ENCODE assay signal across 10 cellular contexts in the genomic region with DNA sequence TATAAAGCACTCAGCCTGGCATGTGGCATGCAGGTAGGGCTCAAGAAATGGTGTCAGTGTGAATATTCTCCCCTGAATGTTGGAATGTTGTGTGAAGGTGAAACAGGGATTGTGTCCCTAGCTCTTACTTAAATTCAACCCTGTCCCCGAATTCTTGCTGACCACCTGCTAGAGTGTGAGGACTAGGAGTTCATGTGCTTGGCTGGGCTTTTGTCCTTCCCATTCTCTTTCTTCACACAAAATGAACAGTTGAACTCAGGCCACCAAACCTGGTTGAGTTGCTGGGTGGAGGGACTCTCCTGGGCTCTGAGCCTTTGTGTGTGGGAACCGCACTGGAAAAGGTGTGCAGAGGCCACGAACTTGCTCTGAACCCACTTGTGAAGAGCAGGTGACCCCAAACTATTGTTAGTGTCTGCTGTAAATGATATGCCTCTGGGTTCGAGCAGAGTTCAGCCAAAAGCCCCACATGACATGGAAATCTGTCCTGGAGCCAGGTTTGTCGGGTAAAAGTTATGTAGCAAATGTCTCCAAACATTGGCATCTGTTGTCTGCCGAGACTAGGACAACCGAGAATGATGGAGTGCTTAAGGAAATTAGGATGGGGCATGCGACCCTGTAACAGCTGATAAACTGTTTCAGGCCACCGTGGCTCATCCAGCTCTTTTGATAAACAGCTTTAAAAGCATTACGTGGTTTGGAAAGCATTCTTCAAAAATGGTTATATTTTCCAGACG.
A peak's percentile ranks its signal among the peaks of the same experiment; 100 is the strongest.
DNase-seq lines count a peak whose midpoint lies in the region; ATAC-seq and TF ChIP-seq lines count a peak whose summit lies in the region.
"Had no signal": no experiment of that assay in that cellular context is flagged by ENCODE, and none has a peak within 500 bp of the region (broad histone marks: within the 10 kb centered on the region; RNA-seq: fewer than 3 reads in every experiment).

No MANE protein-coding gene starts in this region.

- CTCF ChIA-PET in activated naive CD4-positive, alpha-beta T cell treated with anti-CD3 and anti-CD28 coated beads, Interleukin-2, amount 10 ng/mL, durations not matched to agents 7 days and 5 days (lab: Charles Lee), result interaction anchor here (1.4 kb wide), 1 partner anchor 21 kb away, joined by 3 read pairs; no protein-coding TSS in a partner anchor

- no peak overlapping the region for H3K9ac ChIP-seq in mucosa of rectum (ENCODE audit: low read depth in 1 of 2, low read length in 2 of 2)
- no peak overlapping the region for H3K9ac ChIP-seq in endodermal cell (ENCODE audit: extremely low read depth, low read length, poor library complexity, severe bottlenecking)

- TF ChIP-seq CTCF in vagina (IDR thresholded peaks at IDR 0.05), result no peak
- no peak for TF ChIP-seq CTCF in endodermal cell (conservative IDR thresholded peaks at IDR 0.05)

- H3K27ac Mint-ChIP-seq in activated naive CD4-positive, alpha-beta T cell treated with anti-CD3 and anti-CD28 coated beads, Interleukin-2, amount 10 ng/mL, durations not matched to agents 7 days and 5 days, result peak overlapping the region; percentile 98
- H3K27ac Mint-ChIP-seq in central memory CD8-positive, alpha-beta T cell (ENCODE audit: low read depth), result peak overlapping the region; percentile 90
- H3K27ac Mint-ChIP-seq in endodermal cell, result no peak overlapping the region

- H3K27me3 Mint-ChIP-seq in activated naive CD4-positive, alpha-beta T cell treated with anti-CD3 and anti-CD28 coated beads, Interleukin-2, amount 10 ng/mL, durations not matched to agents 7 days and 5 days, result no peaks in the 10 kb centered on the region
- no peaks in the 10 kb centered on the region for H3K27me3 Mint-ChIP-seq in central memory CD8-positive, alpha-beta T cell
- H3K27me3 Mint-ChIP-seq in endodermal cell (ENCODE audit: insufficient read depth), result no peaks in the 10 kb centered on the region

- peaks cover 65% of the 10 kb centered on the region for H3K36me3 Mint-ChIP-seq in activated naive CD4-positive, alpha-beta T cell treated with anti-CD3 and anti-CD28 coated beads, Interleukin-2, amount 10 ng/mL, durations not matched to agents 7 days and 5 days
- peaks cover 7% of the 10 kb centered on the region for H3K36me3 Mint-ChIP-seq in central memory CD8-positive, alpha-beta T cell (ENCODE audit: insufficient read depth)
- peaks cover 43% of the 10 kb centered on the region for H3K36me3 Mint-ChIP-seq in endodermal cell (ENCODE audit: low read depth)

- H3K27me3 ChIP-seq in mucosa of rectum (ENCODE audit: control insufficient read depth in 2 of 2, insufficient read depth in 2 of 2, low read length in 2 of 2), result no peaks in the 10 kb centered on the region
- no peaks in the 10 kb centered on the region for H3K27me3 ChIP-seq in vagina
- H3K27me3 ChIP-seq in endodermal cell (ENCODE audit: control insufficient read depth, insufficient read depth, low read length, poor library complexity, severe bottlenecking), result no peaks in the 10 kb centered on the region
- H3K27me3 ChIP-seq: BE2C had no signal

- no peak overlapping the region for H3K4me3 Mint-ChIP-seq in activated naive CD4-positive, alpha-beta T cell treated with anti-CD3 and anti-CD28 coated beads, Interleukin-2, amount 10 ng/mL, durations not matched to agents 7 days and 5 days
- peak overlapping the region; percentile 66 for H3K4me3 Mint-ChIP-seq in central memory CD8-positive, alpha-beta T cell
- no peak overlapping the region for H3K4me3 Mint-ChIP-seq in endodermal cell

- intact Hi-C loops in vagina (cut with DNase I), result no loop called here

- H3K4me1 ChIP-seq in mucosa of rectum (ENCODE audit: control insufficient read depth in 2 of 2, insufficient read depth in 2 of 2, low read length in 2 of 2) (peaks cover 50 to 54% of the 10 kb centered on the region in 2 donors), vagina (peaks cover 79% of the 10 kb centered on the region), endodermal cell (ENCODE audit: control insufficient read depth, insufficient read depth, low read length) (no peaks in the 10 kb centered on the region)
- H3K4me1 ChIP-seq: BE2C had no signal

- H3K36me3 ChIP-seq in mucosa of rectum (ENCODE audit: control insufficient read depth in 2 of 2, insufficient read depth in 2 of 2, low read length in 2 of 2) (no peaks in the 10 kb centered on the region), vagina (no peaks in the 10 kb centered on the region), endodermal cell (ENCODE audit: control insufficient read depth, insufficient read depth, low read length) (peaks cover 24% of the 10 kb centered on the region)
- H3K36me3 ChIP-seq: BE2C had no signal

- no peak overlapping the region for H3K4me3 ChIP-seq in mucosa of rectum (ENCODE audit: low read length in 2 of 2)
- no peak overlapping the region for H3K4me3 ChIP-seq in vagina
- H3K4me3 ChIP-seq in endodermal cell (ENCODE audit: low read length), result no peak overlapping the region

- WGBS in endodermal cell (ENCODE audit: insufficient coverage in 1 of 2, insufficient read length in 1 of 2), 2 experiments, result 94 to 95% methylated on average over 8 to 11 of the region's 11 CpGs

- H3K27ac ChIP-seq in mucosa of rectum (ENCODE audit: low read depth in 2 of 2, low read length in 2 of 2) (peak overlapping the region; percentile 10 to 93), vagina (peak overlapping the region; percentile 68), endodermal cell (ENCODE audit: low read depth, low read length) (no peak overlapping the region)

- DNase-seq in activated naive CD4-positive, alpha-beta T cell treated with anti-CD3 and anti-CD28 coated beads, Interleukin-2, amount 10 ng/mL, durations not matched to agents 7 days and 5 days, result no peak
- no peak for DNase-seq in activated naive CD4-positive, alpha-beta T cell (lab: John Stamatoyannopoulos, UW)
- no peak for DNase-seq in central memory CD8-positive, alpha-beta T cell (ENCODE audit: low spot score in 2 of 2)
- DNase-seq in vagina (ENCODE audit: extremely low spot score in 2 of 2) (no peak), cerebellar nuclear complex (lab: John Stamatoyannopoulos, UW) (no peak), NOMO-1 treated with dmso at 0.1 percent for 144 hours (lab: John Stamatoyannopoulos, UW; ENCODE audit: unreplicated experiment) (no peak), endodermal cell (no peak)
- DNase-seq: BE2C, NCI-H524 treated with DMSO at 0.1 percent for 48 hours had no signal

- no peaks in the 10 kb centered on the region for H3K9me3 Mint-ChIP-seq in activated naive CD4-positive, alpha-beta T cell treated with anti-CD3 and anti-CD28 coated beads, Interleukin-2, amount 10 ng/mL, durations not matched to agents 7 days and 5 days
- H3K9me3 Mint-ChIP-seq in central memory CD8-positive, alpha-beta T cell, result no peaks in the 10 kb centered on the region
- peaks cover 31% of the 10 kb centered on the region for H3K9me3 Mint-ChIP-seq in endodermal cell

- peaks cover 0 to 2% of the 10 kb centered on the region in 2 donors for H3K9me3 ChIP-seq in mucosa of rectum (ENCODE audit: control insufficient read depth in 2 of 2, low read length in 2 of 2)
- H3K9me3 ChIP-seq in vagina, result no peaks in the 10 kb centered on the region
- H3K9me3 ChIP-seq in endodermal cell (ENCODE audit: control insufficient read depth, low read length), result peaks cover 32% of the 10 kb centered on the region
- H3K9me3 ChIP-seq: BE2C had no signal

- peaks cover 87% of the 10 kb centered on the region for H3K4me1 Mint-ChIP-seq in activated naive CD4-positive, alpha-beta T cell treated with anti-CD3 and anti-CD28 coated beads, Interleukin-2, amount 10 ng/mL, durations not matched to agents 7 days and 5 days
- peaks cover 69% of the 10 kb centered on the region for H3K4me1 Mint-ChIP-seq in central memory CD8-positive, alpha-beta T cell
- peaks cover 10% of the 10 kb centered on the region for H3K4me1 Mint-ChIP-seq in endodermal cell

- ATAC-seq in central memory CD8-positive, alpha-beta T cell (replicated peaks; ENCODE audit: extremely low read depth, poor library complexity, severe bottlenecking), result no peak

- no peak for TF ChIP-seq POLR2A in vagina (IDR thresholded peaks at IDR 0.05)
